In genomic region chr6:163671791-163672190, GRCh38 we compare ENCODE assay signal across 25 cellular contexts.
"Had no signal": no experiment of that assay in that cellular context is flagged by ENCODE, and none has a peak within 500 bp of the region (broad histone marks: within the 10 kb centered on the region; RNA-seq: fewer than 3 reads in every experiment).

No MANE protein-coding gene starts in this region.

- H3K27ac ChIP-seq: left lung, pancreas, prostate gland, skin epidermis, thyroid gland, transverse colon, upper lobe of right lung had no signal

- H3K27me3 ChIP-seq: left lung, pancreas, thyroid gland, transverse colon, upper lobe of right lung had no signal

- H3K27me3 Mint-ChIP-seq: stimulated activated naive CD8-positive, alpha-beta T cell treated with anti-CD3 and anti-CD28 coated beads, Interleukin-15, Interleukin-2, amounts not matched to agents 100 ng/mL and 50 ng/mL, for 24 hours had no signal

- H3K27ac Mint-ChIP-seq: naive thymus-derived CD4-positive, alpha-beta T cell; natural killer cell treated with Interleukin-12 subunit alpha and Interleukin-12 subunit beta and Interleukin-15 and Interleukin-18, amount 100 ng/mL, for 72 hours; stimulated activated naive B cell treated with anti-CD40 and anti-IgM and Interleukin-4, amounts not matched to agents 10 μg/mL and 1 μg/mL and 100 μg/mL, for 72 hours; stimulated activated naive CD8-positive, alpha-beta T cell treated with anti-CD3 and anti-CD28 coated beads, Interleukin-15, Interleukin-2, amounts not matched to agents 100 ng/mL and 50 ng/mL, for 24 hours had no signal

- H3K9me3 Mint-ChIP-seq: natural killer cell treated with Interleukin-12 subunit alpha and Interleukin-12 subunit beta and Interleukin-15 and Interleukin-18, amount 100 ng/mL, for 72 hours; stimulated activated naive CD8-positive, alpha-beta T cell treated with anti-CD3 and anti-CD28 coated beads, Interleukin-15, Interleukin-2, amounts not matched to agents 100 ng/mL and 50 ng/mL, for 24 hours had no signal

- H3K4me1 ChIP-seq: pancreas had no signal

- H3K36me3 ChIP-seq: left lung, pancreas, prostate gland, thyroid gland, transverse colon, upper lobe of right lung had no signal

- H3K4me3 Mint-ChIP-seq: naive thymus-derived CD4-positive, alpha-beta T cell; natural killer cell treated with Interleukin-12 subunit alpha and Interleukin-12 subunit beta and Interleukin-15 and Interleukin-18, amount 100 ng/mL, for 72 hours; stimulated activated naive CD8-positive, alpha-beta T cell treated with anti-CD3 and anti-CD28 coated beads, Interleukin-15, Interleukin-2, amounts not matched to agents 100 ng/mL and 50 ng/mL, for 24 hours had no signal

- DNase-seq: hippocampal formation; left colon; left lung; midbrain; mucosa of descending colon; naive thymus-derived CD4-positive, alpha-beta T cell; nucleus accumbens; retina; right cardiac atrium; stimulated activated CD4-positive, alpha-beta T cell treated with anti-CD3 and anti-CD28 coated beads, Interleukin-12 subunit alpha, Interleukin-12 subunit beta, amount 100 ng/mL, for 4 hours; stimulated activated CD4-positive, alpha-beta T cell treated with anti-CD3 and anti-CD28 coated beads, Interleukin-15, amount 100 ng/mL, for 24 hours; stimulated activated CD4-positive, alpha-beta T cell treated with anti-CD3 and anti-CD28 coated beads, Interleukin-2, amount 100 ng/mL, for 24 hours; stimulated activated CD4-positive, alpha-beta T cell treated with anti-CD3 and anti-CD28 coated beads, Interleukin-4, amount 100 ng/mL, for 1 hour; stimulated activated naive B cell treated with anti-CD40 and anti-IgM and Interleukin-4, amounts not matched to agents 10 μg/mL and 1 μg/mL and 100 μg/mL, for 72 hours; substantia nigra; thyroid gland; transverse colon; upper lobe of right lung had no signal

- ATAC-seq: left colon; left lung; mucosa of descending colon; natural killer cell treated with Interleukin-12 subunit alpha and Interleukin-12 subunit beta and Interleukin-15 and Interleukin-18, amount 100 ng/mL, for 72 hours; pancreas; right cardiac atrium; sciatic nerve; stimulated activated naive B cell treated with anti-CD40 and anti-IgM and Interleukin-4, amounts not matched to agents 10 μg/mL and 1 μg/mL and 100 μg/mL, for 72 hours had no signal

- H3K36me3 Mint-ChIP-seq: naive thymus-derived CD4-positive, alpha-beta T cell; natural killer cell treated with Interleukin-12 subunit alpha and Interleukin-12 subunit beta and Interleukin-15 and Interleukin-18, amount 100 ng/mL, for 72 hours; stimulated activated naive B cell treated with anti-CD40 and anti-IgM and Interleukin-4, amounts not matched to agents 10 μg/mL and 1 μg/mL and 100 μg/mL, for 72 hours had no signal

- H3K9me3 ChIP-seq: left lung, pancreas, prostate gland, thyroid gland, transverse colon, upper lobe of right lung had no signal

- H3K4me3 ChIP-seq: left lung, lung, mucosa of descending colon, pancreas, prostate gland, skin epidermis, thyroid gland, transverse colon, upper lobe of right lung had no signal
